8 cellular contexts compared by ENCODE assay signal in genomic region chr18:13136056-13136688, GRCh38.
DNase-seq lines count a peak whose midpoint lies in the region; ATAC-seq, FAIRE-seq and TF ChIP-seq lines count a peak whose summit lies in the region.

No MANE protein-coding gene starts in this region.

- H3K9ac ChIP-seq in keratinocyte (ENCODE audit: control insufficient read depth, extremely low read depth, insufficient read depth, low read length), result no peak overlapping the region

- WGBS in aorta, 2 donors, result 41 to 42% methylated on average over 32 of the region's 32 CpGs

- ATAC-seq in stimulated activated naive B cell treated with anti-CD40 and anti-IgM and Interleukin-4, amounts not matched to agents 10 μg/mL and 1 μg/mL and 100 μg/mL, for 72 hours (replicated peaks), result peak; percentile 32 to 49
- ATAC-seq in aorta (ENCODE audit: low FRiP score) (no peak), GM19467 (IDR thresholded peaks at IDR 0.05; ENCODE audit: unreplicated experiment) (no peak)

- H3K4me3 ChIP-seq in GM08714 (ENCODE audit: low read length) (peak overlapping the region; percentile 57; the same call in 1 of the 2 replicates), keratinocyte (ENCODE audit: control insufficient read depth in 2 of 3, extremely low read depth in 1 of 3, insufficient read depth in 2 of 3, low read depth in 1 of 3, low read length in 3 of 3) (peak overlapping the region; percentile 32 to 57 (median 52)), aorta (ENCODE audit: low read length in 2 of 2) (peak overlapping the region in 1 of 2 donors; percentile 41)

- H3K4me3 Mint-ChIP-seq in IgD-negative memory B cell, result peak overlapping the region; percentile 82 to 97 (median 92)
- H3K4me3 Mint-ChIP-seq in stimulated activated naive B cell treated with anti-CD40 and anti-IgM and Interleukin-4, amounts not matched to agents 10 μg/mL and 1 μg/mL and 100 μg/mL, for 72 hours, result peak overlapping the region; percentile 96 to 99

- H3K4me1 Mint-ChIP-seq in IgD-negative memory B cell, result peaks cover 8 to 16% (median 11%) of the 10 kb centered on the region in 3 donors
- peaks cover 19 to 25% of the 10 kb centered on the region in 2 donors for H3K4me1 Mint-ChIP-seq in stimulated activated naive B cell treated with anti-CD40 and anti-IgM and Interleukin-4, amounts not matched to agents 10 μg/mL and 1 μg/mL and 100 μg/mL, for 72 hours

- peaks cover 7% of the 10 kb centered on the region for H3K4me1 ChIP-seq in keratinocyte (ENCODE audit: control insufficient read depth, extremely low read depth, insufficient read depth, low read length)
- no peaks in the 10 kb centered on the region for H3K4me1 ChIP-seq in aorta (ENCODE audit: control insufficient read depth in 1 of 2, insufficient read depth in 2 of 2, low read length in 2 of 2)

- H3K27ac Mint-ChIP-seq in IgD-negative memory B cell, result peak overlapping the region in 2 of 3 donors; percentile 13 to 64
- peak overlapping the region; percentile 98 for H3K27ac Mint-ChIP-seq in stimulated activated naive B cell treated with anti-CD40 and anti-IgM and Interleukin-4, amounts not matched to agents 10 μg/mL and 1 μg/mL and 100 μg/mL, for 72 hours

- H3K27me3 ChIP-seq in keratinocyte (ENCODE audit: control insufficient read depth, extremely low read depth, insufficient read depth, low read length), result peaks cover 25% of the 10 kb centered on the region
- H3K27me3 ChIP-seq in aorta (ENCODE audit: control insufficient read depth in 1 of 2, insufficient read depth in 2 of 2, low read length in 1 of 2), result no peaks in the 10 kb centered on the region

- H3K9me3 ChIP-seq in keratinocyte (ENCODE audit: control insufficient read depth, low read depth, low read length) (no peaks in the 10 kb centered on the region), aorta (ENCODE audit: control insufficient read depth, low read length) (no peaks in the 10 kb centered on the region)

- H3K4me2 ChIP-seq in keratinocyte (ENCODE audit: control insufficient read depth, extremely low read depth, insufficient read depth, low read depth, low read length), result peak overlapping the region; percentile 78

- H3K9me1 ChIP-seq in keratinocyte (ENCODE audit: control insufficient read depth, extremely low read depth, insufficient read depth, low read length), result no peaks in the 10 kb centered on the region

- TF ChIP-seq CTCF in keratinocyte (optimal IDR thresholded peaks at IDR 0.05 in 1 of 3, IDR thresholded peaks at IDR 0.05 in 1 of 3, conservative IDR thresholded peaks at IDR 0.05 in 1 of 3; ENCODE audit: extremely low read depth in 1 of 3, insufficient read depth in 2 of 3, low read length in 3 of 3), result no peak

- no peak for FAIRE-seq in keratinocyte (lab: Jason Lieb, UNC)

- dilution Hi-C loops in keratinocyte (cut with MboI; ENCODE audit: extremely low pct_ligation_motif_present, low sequenced_read_pairs), result no loop called here

- no peak overlapping the region for H2AFZ ChIP-seq in keratinocyte (ENCODE audit: control insufficient read depth, low read length)

- peaks cover 2% of the 10 kb centered on the region for H3K36me3 Mint-ChIP-seq in IgD-negative memory B cell
- H3K36me3 Mint-ChIP-seq in stimulated activated naive B cell treated with anti-CD40 and anti-IgM and Interleukin-4, amounts not matched to agents 10 μg/mL and 1 μg/mL and 100 μg/mL, for 72 hours, result peaks cover 4 to 11% of the 10 kb centered on the region in 2 donors

- H3K36me3 ChIP-seq in keratinocyte (ENCODE audit: control insufficient read depth in 2 of 2, extremely low read depth in 1 of 2, insufficient read depth in 2 of 2, low read length in 2 of 2), result no peaks in the 10 kb centered on the region
- H3K36me3 ChIP-seq in aorta (ENCODE audit: control insufficient read depth in 1 of 2, insufficient read depth in 2 of 2, low read length in 1 of 2), result no peaks in the 10 kb centered on the region

- DNase-seq in activated naive CD4-positive, alpha-beta T cell treated with Interleukin-2 at 50 U/mL for 16 hours, result peak; percentile 29
- no peak for DNase-seq in keratinocyte (ENCODE audit: low read depth, low spot score)
- peak; percentile 61 for DNase-seq in stimulated activated naive B cell treated with anti-CD40 and anti-IgM and Interleukin-4, amounts not matched to agents 10 μg/mL and 1 μg/mL and 100 μg/mL, for 72 hours
- DNase-seq in aorta, result no peak
- DNase-seq in midbrain (lab: John Stamatoyannopoulos, UW), result no peak

- H3K27me3 Mint-ChIP-seq in IgD-negative memory B cell, result peaks cover 2% of the 10 kb centered on the region
- H3K27me3 Mint-ChIP-seq in stimulated activated naive B cell treated with anti-CD40 and anti-IgM and Interleukin-4, amounts not matched to agents 10 μg/mL and 1 μg/mL and 100 μg/mL, for 72 hours, result no peaks in the 10 kb centered on the region

- no peaks in the 10 kb centered on the region for H4K20me1 ChIP-seq in keratinocyte (ENCODE audit: control insufficient read depth, extremely low read depth, insufficient read depth, low read length)

- no peaks in the 10 kb centered on the region for H3K79me2 ChIP-seq in keratinocyte (ENCODE audit: control insufficient read depth, insufficient read depth, low read length)

- intact Hi-C loops in aorta (cut with DNase I), result no loop called here

- H3K27ac ChIP-seq in keratinocyte (ENCODE audit: control insufficient read depth, insufficient read depth, low read length) (no peak overlapping the region), aorta (ENCODE audit: low read depth in 1 of 2, low read length in 2 of 2) (no peak overlapping the region)

- H3K9me3 Mint-ChIP-seq in IgD-negative memory B cell, result peaks cover 0 to 4% (median 4%) of the 10 kb centered on the region in 3 donors
- peaks cover 7 to 11% of the 10 kb centered on the region in 2 donors for H3K9me3 Mint-ChIP-seq in stimulated activated naive B cell treated with anti-CD40 and anti-IgM and Interleukin-4, amounts not matched to agents 10 μg/mL and 1 μg/mL and 100 μg/mL, for 72 hours

Comparison
In these comparisons a context has a peak if more than half of its experiments do, and no peak if none do; other contexts are left out.
1. DNase-seq: peak in activated naive CD4-positive, alpha-beta T cell treated with Interleukin-2 at 50 U/mL for 16 hours (single experiment) and stimulated activated naive B cell treated with anti-CD40 and anti-IgM and Interleukin-4, amounts not matched to agents 10 μg/mL and 1 μg/mL and 100 μg/mL, for 72 hours (single experiment); none in keratinocyte (single experiment), aorta (0 of 2) and midbrain (single experiment).
2. ATAC-seq: peak in stimulated activated naive B cell treated with anti-CD40 and anti-IgM and Interleukin-4, amounts not matched to agents 10 μg/mL and 1 μg/mL and 100 μg/mL, for 72 hours (2 of 2); none in aorta (single experiment) and GM19467 (single experiment).